In genomic region chr1:19074902-19075721, GRCh38 we compare ENCODE assay signal across 9 cellular contexts.
DNase-seq lines count a peak whose midpoint lies in the region; ATAC-seq and TF ChIP-seq lines count a peak whose summit lies in the region.
"Had no signal": no experiment of that assay in that cellular context is flagged by ENCODE, and none has a peak within 500 bp of the region (broad histone marks: within the 10 kb centered on the region; RNA-seq: fewer than 3 reads in every experiment).

No MANE protein-coding gene starts in this region.

- H3K4me3 Mint-ChIP-seq in activated CD4-positive, alpha-beta memory T cell treated with anti-CD3 and anti-CD28 coated beads for 36 hours = no peak overlapping the region
- no peak overlapping the region for H3K4me3 Mint-ChIP-seq in mesothelial cell of epicardium
- H3K4me3 Mint-ChIP-seq: memory B cell had no signal

- DNase-seq in IMR-90 (no peak), left cardiac atrium (peak; percentile 48), hippocampal formation (lab: John Stamatoyannopoulos, UW) (no peak), iPS-NIHi7 (ENCODE audit: extremely low spot score) (no peak), mesothelial cell of epicardium (ENCODE audit: low spot score in 2 of 2, unreplicated experiment in 2 of 2) (no peak)
- no peak for DNase-seq in activated CD4-positive, alpha-beta memory T cell treated with anti-CD3 and anti-CD28 coated beads for 36 hours
- DNase-seq: activated gamma-delta T cell had no signal

- TF ChIP-seq CTCF in IMR-90 (conservative IDR thresholded peaks at IDR 0.05; ENCODE audit: low read depth, low read length) (no peak), mesothelial cell of epicardium (IDR thresholded peaks at IDR 0.05; ENCODE audit: unreplicated experiment) (no peak)

- H3K4me3 ChIP-seq in IMR-90 (ENCODE audit: insufficient read depth, low read depth, low read length) (no peak overlapping the region), skin epidermis (no peak overlapping the region)

- CTCF ChIA-PET in IMR-90 (lab: Yijun Ruan, JAX) = interaction anchor here (1.1 kb wide), 1 partner anchor 168 kb away, joined by 3 read pairs; no protein-coding TSS in a partner anchor
- CTCF ChIA-PET in activated CD4-positive, alpha-beta memory T cell treated with anti-CD3 and anti-CD28 coated beads for 36 hours (lab: Charles Lee) = interaction anchor here (0.5 to 11.0 kb wide), 13 partner anchors 14 to 224 kb away, joined by 3 to 144 read pairs (median 6); partner anchors contain the start of gene ALDH4A1

- no peak overlapping the region for H2BK15ac ChIP-seq in IMR-90 (ENCODE audit: low read depth, low read length)

- H3K27me3 ChIP-seq in IMR-90 (ENCODE audit: control insufficient read depth, insufficient read depth, low read length) = no peaks in the 10 kb centered on the region

- WGBS in IMR-90 (ENCODE audit: extremely low coverage in 2 of 2, insufficient read length in 1 of 2), 2 experiments = 79% methylated on average over 9 of the region's 21 CpGs; no CpG with 5 or more reads in 1 of the 2 experiments

- no peak overlapping the region for H3K56ac ChIP-seq in IMR-90 (ENCODE audit: extremely low read depth, insufficient read depth, low read length)

- no peak overlapping the region for H4K5ac ChIP-seq in IMR-90 (ENCODE audit: low read depth, low read length)

- no peak overlapping the region for H3K23ac ChIP-seq in IMR-90 (ENCODE audit: low read depth, low read length)

- H2BK5ac ChIP-seq in IMR-90 (ENCODE audit: low read depth, low read length, poor library complexity, severe bottlenecking) = no peak overlapping the region

- H2BK120ac ChIP-seq in IMR-90 (ENCODE audit: low read depth, low read length) = no peak overlapping the region

- no peak overlapping the region for H3K4ac ChIP-seq in IMR-90 (ENCODE audit: low read depth, low read length)

- H4K20me1 ChIP-seq in IMR-90 (ENCODE audit: insufficient read depth, low read length) = peaks cover 7% of the 10 kb centered on the region

- no peak overlapping the region for H3K14ac ChIP-seq in IMR-90 (replicated peaks; ENCODE audit: low read depth, low read length)

- ATAC-seq in IMR-90 (ENCODE audit: low read depth) (no peak), left cardiac atrium (peak; percentile 63 to 68)

- no peak overlapping the region for H2BK20ac ChIP-seq in IMR-90 (ENCODE audit: low read depth, low read length)

- no peaks in the 10 kb centered on the region for H3K4me1 ChIP-seq in IMR-90 (ENCODE audit: control insufficient read depth, insufficient read depth, low read length)

- BruUV-seq in IMR-90 (replicated peaks; lab: Mats Ljungman, UMichigan) = no TSS peak

- H2AFZ ChIP-seq in IMR-90 (replicated peaks; ENCODE audit: low read length, poor library complexity) = no peak overlapping the region

- no peak overlapping the region for H3K18ac ChIP-seq in IMR-90 (ENCODE audit: low read depth, low read length)

- peak overlapping the region; percentile 81 for H3K27ac Mint-ChIP-seq in activated CD4-positive, alpha-beta memory T cell treated with anti-CD3 and anti-CD28 coated beads for 36 hours
- H3K27ac Mint-ChIP-seq in mesothelial cell of epicardium = no peak overlapping the region
- H3K27ac Mint-ChIP-seq: memory B cell had no signal

- peaks cover 22% of the 10 kb centered on the region in 2 experiments for H3K79me1 ChIP-seq in IMR-90 (ENCODE audit: low read depth in 1 of 2, low read length in 2 of 2)

- H3K27me3 Mint-ChIP-seq in activated CD4-positive, alpha-beta memory T cell treated with anti-CD3 and anti-CD28 coated beads for 36 hours = no peaks in the 10 kb centered on the region
- no peaks in the 10 kb centered on the region for H3K27me3 Mint-ChIP-seq in mesothelial cell of epicardium (ENCODE audit: low read depth)
- H3K27me3 Mint-ChIP-seq: memory B cell had no signal

- H3K4me1 Mint-ChIP-seq in activated CD4-positive, alpha-beta memory T cell treated with anti-CD3 and anti-CD28 coated beads for 36 hours (ENCODE audit: low read depth) = peaks cover 55% of the 10 kb centered on the region
- no peaks in the 10 kb centered on the region for H3K4me1 Mint-ChIP-seq in mesothelial cell of epicardium

- POLR2A ChIA-PET in IMR-90 (lab: Charles Lee; ENCODE audit: unreplicated experiment) = no interaction called here
- POLR2A ChIA-PET in activated CD4-positive, alpha-beta memory T cell treated with anti-CD3 and anti-CD28 coated beads for 36 hours (lab: Charles Lee) = interaction anchor here (1.0 to 1.3 kb wide), 4 partner anchors 13 to 173 kb away, joined by 3 to 4 read pairs (median 3); partner anchors contain the start of gene ALDH4A1

- peak overlapping the region; percentile 5 for H2AK9ac ChIP-seq in IMR-90 (replicated peaks; ENCODE audit: low read depth, low read length, poor library complexity)

- peaks cover 48% of the 10 kb centered on the region for H3K36me3 Mint-ChIP-seq in activated CD4-positive, alpha-beta memory T cell treated with anti-CD3 and anti-CD28 coated beads for 36 hours
- peaks cover 33% of the 10 kb centered on the region for H3K36me3 Mint-ChIP-seq in mesothelial cell of epicardium

- intact Hi-C loops in IMR-90 (cut with micrococcal nuclease) (loop anchor here (5.0 kb wide), 1 partner anchor 123 kb away; no protein-coding TSS in a partner anchor), left cardiac atrium (cut with DNase I) (loop anchor here in 1 of 2 donors (5.0 kb wide), 1 partner anchor 168 kb away; no protein-coding TSS in a partner anchor)
- intact Hi-C loops in activated CD4-positive, alpha-beta memory T cell treated with anti-CD3 and anti-CD28 coated beads for 36 hours (cut with micrococcal nuclease) = loop anchor here (1.0 to 5.0 kb wide), 4 partner anchors 64 to 191 kb away; no protein-coding TSS in a partner anchor

- H3K9me3 ChIP-seq in IMR-90 (ENCODE audit: control insufficient read depth, insufficient read depth, low read length) = no peaks in the 10 kb centered on the region

- dilution Hi-C loops in IMR-90 (cut with HindIII; ENCODE audit: low sequenced_read_pairs, unreplicated experiment) = no loop called here

- H3K36me3 ChIP-seq in IMR-90 (ENCODE audit: control insufficient read depth, insufficient read depth, low read length) = peaks cover 71% of the 10 kb centered on the region

- H3K4me2 ChIP-seq in IMR-90 (ENCODE audit: low read depth, low read length) = no peak overlapping the region

- no peak overlapping the region for H2AK5ac ChIP-seq in IMR-90 (ENCODE audit: low read depth, low read length)

- peaks cover 2% of the 10 kb centered on the region; the same call in 1 of the 2 replicates for H3K9me1 ChIP-seq in IMR-90 (ENCODE audit: insufficient read depth, low read length)

- in situ Hi-C loops in IMR-90 (cut with MboI; ENCODE audit: low sequenced_read_pairs) = no loop called here

- no peak overlapping the region for H4K8ac ChIP-seq in IMR-90 (ENCODE audit: low read depth in 2 of 2, low read length in 2 of 2)

- no peak for TF ChIP-seq RAD21 in IMR-90 (IDR thresholded peaks at IDR 0.05; ENCODE audit: low read length)

- no peaks in the 10 kb centered on the region for H3K9me3 Mint-ChIP-seq in activated CD4-positive, alpha-beta memory T cell treated with anti-CD3 and anti-CD28 coated beads for 36 hours
- H3K9me3 Mint-ChIP-seq in mesothelial cell of epicardium = no peaks in the 10 kb centered on the region
- H3K9me3 Mint-ChIP-seq: memory B cell had no signal

- no peak overlapping the region for H4K91ac ChIP-seq in IMR-90 (ENCODE audit: insufficient read depth, low read depth, low read length)

- no peak overlapping the region for H3K9ac ChIP-seq in IMR-90 (ENCODE audit: low read depth, low read length)

- TF ChIP-seq POLR2A in IMR-90 (IDR thresholded peaks at IDR 0.05; ENCODE audit: low read depth, low read length) = no peak

- H3K27ac ChIP-seq in IMR-90 (ENCODE audit: insufficient read depth, low read length) (no peak overlapping the region), skin epidermis (peak overlapping the region in 20 of 21 experiments; percentile 48 to 87 (median 76))

TF ChIP-seq in IMR-90, 13 proteins besides CTCF, POLR2A, EP300 and RAD21:
- no peak for TF ChIP-seq FOS (IDR thresholded peaks at IDR 0.05; ENCODE audit: low read depth, low read length)
- TF ChIP-seq RFX5 (IDR thresholded peaks at IDR 0.05; ENCODE audit: low read depth, low read length) = no peak
